In the genomic region with DNA sequence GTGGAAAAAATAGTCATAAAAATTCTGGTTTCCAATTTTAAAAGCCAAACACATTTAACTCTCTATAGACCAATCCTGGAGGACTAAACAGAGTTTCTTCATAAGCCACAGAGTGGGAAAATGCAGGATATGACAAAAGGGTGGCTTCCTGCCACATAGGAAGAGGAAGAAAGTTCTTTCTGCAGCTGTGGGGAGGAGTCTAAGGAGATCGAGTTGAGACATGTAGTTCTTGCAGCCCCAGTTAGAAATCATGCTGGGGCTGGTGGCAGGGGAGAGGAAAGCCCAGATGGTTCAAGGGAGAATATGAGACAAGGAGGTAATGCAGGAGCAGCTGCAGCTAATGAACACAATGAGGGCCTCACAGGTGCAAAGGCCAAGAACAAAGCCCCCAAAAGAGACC, we compare ENCODE assay signal across 10 cellular contexts.
DNase-seq lines count a peak whose midpoint lies in the region; ATAC-seq and TF ChIP-seq lines count a peak whose summit lies in the region.
"Had no signal": no experiment of that assay in that cellular context is flagged by ENCODE, and none has a peak within 500 bp of the region (broad histone marks: within the 10 kb centered on the region; RNA-seq: fewer than 3 reads in every experiment).

No MANE protein-coding gene starts in this region.

- CTCF ChIA-PET in activated CD8-positive, alpha-beta memory T cell treated with anti-CD3 and anti-CD28 coated beads, Interleukin-2, amount 10 ng/mL, durations not matched to agents 7 days and 5 days (lab: Charles Lee) = interaction anchor here (0.6 to 1.3 kb wide), 4 partner anchors 21 to 425 kb away, joined by 3 to 4 read pairs (median 3); no protein-coding TSS in a partner anchor

- H3K4me1 Mint-ChIP-seq in activated CD8-positive, alpha-beta memory T cell treated with anti-CD3 and anti-CD28 coated beads, Interleukin-2, amount 10 ng/mL, durations not matched to agents 7 days and 5 days = peaks cover 15% of the 10 kb centered on the region
- H3K4me1 Mint-ChIP-seq in endodermal cell = peaks cover 15% of the 10 kb centered on the region
- H3K4me1 Mint-ChIP-seq in stimulated activated effector memory CD8-positive, alpha-beta T cell treated with anti-CD3 and anti-CD28 coated beads, Interleukin-12 subunit alpha, Interleukin-12 subunit beta, amount 100 ng/mL, for 72 hours = peaks cover 7% of the 10 kb centered on the region

- H3K27ac ChIP-seq in endodermal cell (ENCODE audit: low read depth, low read length) = peak overlapping the region; percentile 22
- H3K27ac ChIP-seq: SJSA1, uterus had no signal

- no peaks in the 10 kb centered on the region for H3K9me3 ChIP-seq in endodermal cell (ENCODE audit: control insufficient read depth, low read length)
- H3K9me3 ChIP-seq: SJSA1, uterus had no signal

- H3K27me3 ChIP-seq in endodermal cell (ENCODE audit: control insufficient read depth, insufficient read depth, low read length, poor library complexity, severe bottlenecking) = peaks cover 49% of the 10 kb centered on the region
- H3K27me3 ChIP-seq: uterus had no signal

- WGBS in endodermal cell (ENCODE audit: insufficient coverage in 1 of 2, insufficient read length in 1 of 2), 2 experiments = 60 to 67% methylated on average over 1 of the region's 1 CpG

- H3K9ac ChIP-seq in endodermal cell (ENCODE audit: extremely low read depth, low read length, poor library complexity, severe bottlenecking) = no peak overlapping the region

- peaks cover 15% of the 10 kb centered on the region for H3K36me3 Mint-ChIP-seq in activated CD8-positive, alpha-beta memory T cell treated with anti-CD3 and anti-CD28 coated beads, Interleukin-2, amount 10 ng/mL, durations not matched to agents 7 days and 5 days
- H3K36me3 Mint-ChIP-seq in endodermal cell (ENCODE audit: low read depth) = no peaks in the 10 kb centered on the region
- H3K36me3 Mint-ChIP-seq in stimulated activated effector memory CD8-positive, alpha-beta T cell treated with anti-CD3 and anti-CD28 coated beads, Interleukin-12 subunit alpha, Interleukin-12 subunit beta, amount 100 ng/mL, for 72 hours = no peaks in the 10 kb centered on the region

- no peak for TF ChIP-seq CTCF in endodermal cell (conservative IDR thresholded peaks at IDR 0.05)
- TF ChIP-seq CTCF in GM10266 (IDR thresholded peaks at IDR 0.05; ENCODE audit: control insufficient read depth, insufficient read depth, low read depth, missing control alignments) = no peak

- H3K9me3 Mint-ChIP-seq in activated CD8-positive, alpha-beta memory T cell treated with anti-CD3 and anti-CD28 coated beads, Interleukin-2, amount 10 ng/mL, durations not matched to agents 7 days and 5 days (ENCODE audit: low read depth) = peaks cover 2% of the 10 kb centered on the region
- H3K9me3 Mint-ChIP-seq in endodermal cell = peaks cover 3% of the 10 kb centered on the region
- H3K9me3 Mint-ChIP-seq in stimulated activated effector memory CD8-positive, alpha-beta T cell treated with anti-CD3 and anti-CD28 coated beads, Interleukin-12 subunit alpha, Interleukin-12 subunit beta, amount 100 ng/mL, for 72 hours = no peaks in the 10 kb centered on the region

- H3K27me3 Mint-ChIP-seq in activated CD8-positive, alpha-beta memory T cell treated with anti-CD3 and anti-CD28 coated beads, Interleukin-2, amount 10 ng/mL, durations not matched to agents 7 days and 5 days = peaks cover 11% of the 10 kb centered on the region
- H3K27me3 Mint-ChIP-seq in endodermal cell (ENCODE audit: insufficient read depth) = peaks cover 37% of the 10 kb centered on the region

- no peak for DNase-seq in activated CD8-positive, alpha-beta memory T cell treated with anti-CD3 and anti-CD28 coated beads, Interleukin-2, amount 10 ng/mL, durations not matched to agents 7 days and 5 days
- DNase-seq in activated CD8-positive, alpha-beta memory T cell treated with anti-CD3 and anti-CD28 coated beads, Interleukin-2, amount 50 U/mL, for 4 hours = no peak
- DNase-seq in NOMO-1 treated with DMSO at 0.1 percent for 48 hours (lab: John Stamatoyannopoulos, UW; ENCODE audit: unreplicated experiment) (peak; percentile 85), endodermal cell (no peak), nucleus accumbens (lab: John Stamatoyannopoulos, UW) (no peak), GM10266 (ENCODE audit: extremely low spot score) (no peak)
- no peak for DNase-seq in stimulated activated effector memory CD8-positive, alpha-beta T cell treated with anti-CD3 and anti-CD28 coated beads, Interleukin-12 subunit alpha, Interleukin-12 subunit beta, amount 100 ng/mL, for 72 hours (ENCODE audit: low spot score in 2 of 2)
- DNase-seq: uterus had no signal

- H3K4me1 ChIP-seq in endodermal cell (ENCODE audit: control insufficient read depth, insufficient read depth, low read length) = peaks cover 13% of the 10 kb centered on the region
- H3K4me1 ChIP-seq: SJSA1, uterus had no signal

- no peaks in the 10 kb centered on the region for H3K36me3 ChIP-seq in endodermal cell (ENCODE audit: control insufficient read depth, insufficient read depth, low read length)
- H3K36me3 ChIP-seq: SJSA1, uterus had no signal

- no peak overlapping the region for H3K4me3 ChIP-seq in endodermal cell (ENCODE audit: low read length)
- H3K4me3 ChIP-seq: SJSA1, uterus had no signal

- peak overlapping the region; percentile 46 for H3K4me3 Mint-ChIP-seq in activated CD8-positive, alpha-beta memory T cell treated with anti-CD3 and anti-CD28 coated beads, Interleukin-2, amount 10 ng/mL, durations not matched to agents 7 days and 5 days
- no peak overlapping the region for H3K4me3 Mint-ChIP-seq in endodermal cell
- H3K4me3 Mint-ChIP-seq in stimulated activated effector memory CD8-positive, alpha-beta T cell treated with anti-CD3 and anti-CD28 coated beads, Interleukin-12 subunit alpha, Interleukin-12 subunit beta, amount 100 ng/mL, for 72 hours = no peak overlapping the region

- ATAC-seq in activated CD8-positive, alpha-beta memory T cell treated with anti-CD3 and anti-CD28 coated beads, Interleukin-2, amount 10 ng/mL, durations not matched to agents 7 days and 5 days = peak; percentile 67
- ATAC-seq in stimulated activated effector memory CD8-positive, alpha-beta T cell treated with anti-CD3 and anti-CD28 coated beads, Interleukin-12 subunit alpha, Interleukin-12 subunit beta, amount 100 ng/mL, for 72 hours = no peak
- no peak for ATAC-seq in HG03108 (IDR thresholded peaks at IDR 0.05; ENCODE audit: unreplicated experiment)

- peak overlapping the region; percentile 80 for H3K27ac Mint-ChIP-seq in activated CD8-positive, alpha-beta memory T cell treated with anti-CD3 and anti-CD28 coated beads, Interleukin-2, amount 10 ng/mL, durations not matched to agents 7 days and 5 days
- H3K27ac Mint-ChIP-seq in endodermal cell = no peak overlapping the region
- H3K27ac Mint-ChIP-seq in stimulated activated effector memory CD8-positive, alpha-beta T cell treated with anti-CD3 and anti-CD28 coated beads, Interleukin-12 subunit alpha, Interleukin-12 subunit beta, amount 100 ng/mL, for 72 hours = peak overlapping the region; percentile 59
